8 cellular contexts compared by ENCODE assay signal in the genomic region with DNA sequence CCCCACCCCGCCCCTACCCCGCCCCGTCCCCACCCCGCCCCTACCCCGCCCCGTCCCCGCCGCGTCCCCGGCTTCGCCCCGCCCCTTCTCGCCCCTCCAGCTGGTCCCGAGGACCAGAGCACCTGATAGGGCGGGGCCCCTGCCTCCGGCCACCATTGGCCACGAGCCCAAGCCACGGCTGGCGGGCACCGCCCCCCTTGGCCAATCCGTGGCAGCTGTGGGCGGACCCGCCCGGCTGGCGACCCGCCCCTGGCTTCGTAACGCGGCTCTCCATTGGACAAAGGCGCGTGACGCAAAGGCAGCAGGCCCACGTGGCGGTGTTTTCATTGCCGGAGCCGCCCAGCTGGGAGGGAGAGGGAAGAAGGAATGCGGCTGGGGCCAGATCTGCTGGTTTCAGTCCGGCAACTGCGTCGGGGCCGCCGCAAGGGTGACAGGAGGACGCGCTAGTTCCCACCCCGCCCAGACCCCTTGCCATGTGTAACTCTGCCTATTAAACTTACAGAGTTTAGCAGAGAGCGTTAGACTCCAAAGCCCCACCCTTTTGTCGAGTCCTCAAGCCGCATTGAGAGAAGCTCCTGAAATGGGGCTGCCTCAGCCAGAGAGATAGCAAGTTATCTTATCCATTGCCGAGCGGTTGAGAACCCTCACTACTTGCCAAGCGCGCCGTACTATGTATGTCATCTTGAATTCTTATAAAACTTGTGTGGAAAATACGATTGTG. TPM values are rescaled to one million over a fixed set of nuclear protein-coding genes. Genes with fewer than 3 reads are reported as not detected.
DNase-seq lines count a peak whose midpoint lies in the region; TF ChIP-seq lines count a peak whose summit lies in the region.

No MANE protein-coding gene starts in this region.

- peak overlapping the region; percentile 84 for H3K4me3 Mint-ChIP-seq in activated naive CD4-positive, alpha-beta T cell treated with anti-CD3 and anti-CD28 coated beads, Interleukin-2, amount 50 U/mL, for 24 hours

- H3K36me3 Mint-ChIP-seq in activated naive CD4-positive, alpha-beta T cell treated with anti-CD3 and anti-CD28 coated beads, Interleukin-2, amount 50 U/mL, for 24 hours: no peaks in the 10 kb centered on the region

- no peaks in the 10 kb centered on the region for H3K27me3 Mint-ChIP-seq in activated naive CD4-positive, alpha-beta T cell treated with anti-CD3 and anti-CD28 coated beads, Interleukin-2, amount 50 U/mL, for 24 hours

- DNase-seq in GM03348 (ENCODE audit: low spot score): peak; percentile 98
- DNase-seq in HEK293T (ENCODE audit: extremely low spot score): peak; percentile 99
- peak; percentile 97 for DNase-seq in MV-4-11 (lab: John Stamatoyannopoulos, UW)
- peak; percentile 98 for DNase-seq in SK-N-DZ (ENCODE audit: low spot score)
- peak; percentile 69 for DNase-seq in glomerular endothelial cell (ENCODE audit: extremely low read depth, low read depth, low spot score)
- DNase-seq in occipital lobe (lab: John Stamatoyannopoulos, UW): peak; percentile 99

- H3K27ac Mint-ChIP-seq in activated naive CD4-positive, alpha-beta T cell treated with anti-CD3 and anti-CD28 coated beads, Interleukin-2, amount 50 U/mL, for 24 hours: peak overlapping the region; percentile 84

- peaks cover 58% of the 10 kb centered on the region for H3K4me1 Mint-ChIP-seq in activated naive CD4-positive, alpha-beta T cell treated with anti-CD3 and anti-CD28 coated beads, Interleukin-2, amount 50 U/mL, for 24 hours

- H3K27ac ChIP-seq in temporal lobe (ENCODE audit: low read depth, low read length): peak overlapping the region; percentile 73

- POLR2A ChIA-PET in HEK293T (lab: Yijun Ruan, JAX): interaction anchor here (0.6 to 4.1 kb wide), 5 partner anchors 10 to 209 kb away, joined by 3 to 19 read pairs (median 4); a partner anchor contains a TSS

- CTCF ChIA-PET in HEK293T (lab: Yijun Ruan, JAX): interaction anchor here (0.8 to 1.5 kb wide), 3 partner anchors 9 to 302 kb away, joined by 3 to 5 read pairs (median 4); no protein-coding TSS in a partner anchor

- H3K9me3 Mint-ChIP-seq in activated naive CD4-positive, alpha-beta T cell treated with anti-CD3 and anti-CD28 coated beads, Interleukin-2, amount 50 U/mL, for 24 hours: no peaks in the 10 kb centered on the region

TF ChIP-seq in HEK293T, 16 proteins besides CTCF, POLR2A, EP300 and RAD21:
- TF ChIP-seq FOXM1 (IDR thresholded peaks at IDR 0.05; ENCODE audit: borderline replicate concordance) (no peak), FOXK2 (IDR thresholded peaks at IDR 0.05) (peak; percentile 99), NFRKB (IDR thresholded peaks at IDR 0.05) (no peak), SP1 (IDR thresholded peaks at IDR 0.05) (peak; percentile 66), L3MBTL2 (conservative IDR thresholded peaks at IDR 0.05) (peak; percentile 37; the same call in 1 of the 2 replicates)

RNA-seq across cellular contexts. Expression of a gene that starts 0.4 kb away (rescaled TPM):
- polyA plus RNA-seq in SK-N-DZ (2014; cell fraction: cytosol; rRNA removed): 3.7 and 4.7 TPM in 2 replicates
- 1.4 and 7.6 TPM in 2 replicates for polyA plus RNA-seq in SK-N-DZ (2014; cell fraction: nucleus; rRNA removed)
- total RNA-seq in glomerular endothelial cell (75.8 and 99.5 TPM in 2 replicates), occipital lobe (10.5 TPM), temporal lobe (8.1 TPM)

RNA-seq across cellular contexts. Expression of a gene that starts 54.5 kb away (rescaled TPM):
- polyA plus RNA-seq in SK-N-DZ (2014; cell fraction: cytosol; rRNA removed): 143 and 210 TPM in 2 replicates
- 79.6 and 90.5 TPM in 2 replicates for polyA plus RNA-seq in SK-N-DZ (2014; cell fraction: nucleus; rRNA removed)
- total RNA-seq in glomerular endothelial cell (271 and 328 TPM in 2 replicates), occipital lobe (405 TPM), temporal lobe (249 TPM)

Comparison
In these comparisons a context has a peak if more than half of its experiments do, and no peak if none do; other contexts are left out.
1. Peak in every context shown above with its lines: DNase-seq and H3K27ac ChIP-seq.